Comparison of ENCODE assay signal across 10 cellular contexts in the genomic region with DNA sequence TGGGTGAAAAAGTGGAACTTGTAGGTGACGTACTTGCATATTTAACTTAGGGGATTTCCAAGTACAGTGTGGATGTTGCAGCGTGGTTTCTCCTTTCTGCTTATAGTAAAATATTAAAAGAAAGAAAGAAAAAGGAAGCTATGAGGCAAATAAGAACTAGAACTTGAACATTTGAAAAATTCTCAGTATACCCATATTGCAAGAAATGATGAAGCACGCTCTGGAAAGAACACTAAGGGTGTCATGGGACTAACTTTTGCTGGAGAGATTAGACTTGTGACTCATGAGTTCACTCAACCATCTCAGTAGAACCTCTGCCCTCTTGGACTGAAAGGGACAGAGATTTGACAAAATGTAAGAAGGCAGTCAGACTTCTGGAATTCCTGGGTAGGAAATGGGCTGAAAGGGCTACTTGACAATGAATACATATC.
DNase-seq lines count a peak whose midpoint lies in the region; ATAC-seq and TF ChIP-seq lines count a peak whose summit lies in the region.
"Had no signal": no experiment of that assay in that cellular context is flagged by ENCODE, and none has a peak within 500 bp of the region (broad histone marks: within the 10 kb centered on the region; RNA-seq: fewer than 3 reads in every experiment).

No MANE protein-coding gene starts in this region.

- H3K79me2 ChIP-seq in MM.1S (ENCODE audit: low read length): no peaks in the 10 kb centered on the region

- H4K91ac ChIP-seq in neuronal stem cell (ENCODE audit: low read depth, low read length, poor library complexity): no peak overlapping the region

- H3K27me3 ChIP-seq in MM.1S (replicated peaks; ENCODE audit: insufficient read depth, low read length) (no peaks in the 10 kb centered on the region), neuronal stem cell (ENCODE audit: control insufficient read depth in 3 of 3, insufficient read depth in 3 of 3, low read depth in 1 of 3, low read length in 3 of 3) (no peaks in the 10 kb centered on the region), lower lobe of right lung (ENCODE audit: low read depth) (no peaks in the 10 kb centered on the region)

- no peak overlapping the region for H2BK120ac ChIP-seq in neuronal stem cell (ENCODE audit: low read depth, low read length)

- intact Hi-C loops in activated CD8-positive, alpha-beta T cell treated with anti-CD3 and anti-CD28 coated beads for 36 hours (cut with micrococcal nuclease): no loop called here
- intact Hi-C loops in lower lobe of right lung (cut with DNase I): no loop called here

- no peaks in the 10 kb centered on the region for H3K79me1 ChIP-seq in neuronal stem cell (ENCODE audit: low read depth, low read length)

- peak; percentile 94 for ATAC-seq in GM19035 (IDR thresholded peaks at IDR 0.05; ENCODE audit: unreplicated experiment)
- ATAC-seq in HG02852 (IDR thresholded peaks at IDR 0.05; ENCODE audit: unreplicated experiment): peak; percentile 90
- no peak for ATAC-seq in naive thymus-derived CD8-positive, alpha-beta T cell
- ATAC-seq in activated CD8-positive, alpha-beta T cell treated with anti-CD3 and anti-CD28 coated beads for 36 hours: no peak
- no peak for ATAC-seq in lower lobe of right lung

- H4K8ac ChIP-seq in neuronal stem cell (ENCODE audit: low read depth, low read length): no peak overlapping the region

- CTCF ChIA-PET in activated CD8-positive, alpha-beta T cell treated with anti-CD3 and anti-CD28 coated beads for 36 hours (lab: Charles Lee): no interaction called here

- H4K20me1 ChIP-seq in MM.1S (ENCODE audit: insufficient read depth, low read length): no peaks in the 10 kb centered on the region

- H3K27me3 Mint-ChIP-seq in naive thymus-derived CD8-positive, alpha-beta T cell: no peaks in the 10 kb centered on the region
- no peaks in the 10 kb centered on the region for H3K27me3 Mint-ChIP-seq in activated CD8-positive, alpha-beta T cell treated with anti-CD3 and anti-CD28 coated beads for 36 hours

- H2BK15ac ChIP-seq in neuronal stem cell (ENCODE audit: low read length): no peak overlapping the region

- H3K4me1 Mint-ChIP-seq in naive thymus-derived CD8-positive, alpha-beta T cell: no peaks in the 10 kb centered on the region
- H3K4me1 Mint-ChIP-seq in activated CD8-positive, alpha-beta T cell treated with anti-CD3 and anti-CD28 coated beads for 36 hours (ENCODE audit: low read depth): no peaks in the 10 kb centered on the region

- H3K9ac ChIP-seq in MM.1S (ENCODE audit: low read length): peak overlapping the region; percentile 51
- no peak overlapping the region for H3K9ac ChIP-seq in neuronal stem cell (ENCODE audit: low read depth, low read length, poor library complexity)

- H2AFZ ChIP-seq in MM.1S (ENCODE audit: low read length): peak overlapping the region; percentile 59
- peak overlapping the region; percentile 23 for H2AFZ ChIP-seq in neuronal stem cell (ENCODE audit: low read length)

- no peak overlapping the region for H3K4me3 Mint-ChIP-seq in naive thymus-derived CD8-positive, alpha-beta T cell
- H3K4me3 Mint-ChIP-seq in activated CD8-positive, alpha-beta T cell treated with anti-CD3 and anti-CD28 coated beads for 36 hours: no peak overlapping the region

- peak overlapping the region; percentile 94 for H3K27ac ChIP-seq in MM.1S (ENCODE audit: low read length)
- no peak overlapping the region for H3K27ac ChIP-seq in neuronal stem cell (replicated peaks; ENCODE audit: low read length)
- H3K27ac ChIP-seq in lower lobe of right lung: no peak overlapping the region
- H3K27ac ChIP-seq: left ventricle myocardium inferior had no signal

- H3K36me3 ChIP-seq in MM.1S (replicated peaks; ENCODE audit: insufficient read depth, low read length) (no peaks in the 10 kb centered on the region), neuronal stem cell (replicated peaks in 1 of 2; ENCODE audit: control insufficient read depth in 2 of 2, insufficient read depth in 2 of 2, low read length in 2 of 2) (no peaks in the 10 kb centered on the region), lower lobe of right lung (no peaks in the 10 kb centered on the region)
- H3K36me3 ChIP-seq: left ventricle myocardium inferior had no signal

- H3K4me2 ChIP-seq in MM.1S (ENCODE audit: low read depth, low read length): peak overlapping the region; percentile 61
- no peak overlapping the region for H3K4me2 ChIP-seq in neuronal stem cell (ENCODE audit: insufficient read depth, low read length, poor library complexity, severe bottlenecking)

- WGBS in neuronal stem cell (ENCODE audit: extremely low coverage in 2 of 2, insufficient read length in 2 of 2, insufficient replicate concordance in 1 of 2), 2 donors: no CpG with 5 or more reads among the region's 3 CpGs

- H3K4me3 ChIP-seq in MM.1S (ENCODE audit: low read length) (peak overlapping the region; percentile 28; the same call in 1 of the 2 replicates), neuronal stem cell (ENCODE audit: low read length in 2 of 2) (no peak overlapping the region), lower lobe of right lung (no peak overlapping the region)
- H3K4me3 ChIP-seq: left ventricle myocardium inferior had no signal

- H3K4me1 ChIP-seq in MM.1S (ENCODE audit: low read length) (peaks cover 35% of the 10 kb centered on the region), neuronal stem cell (ENCODE audit: control insufficient read depth in 2 of 2, insufficient read depth in 1 of 2, low read depth in 1 of 2, low read length in 2 of 2) (no peaks in the 10 kb centered on the region), lower lobe of right lung (no peaks in the 10 kb centered on the region)
- H3K4me1 ChIP-seq: left ventricle myocardium inferior had no signal

- peaks cover 0 to 24% (median 0%) of the 10 kb centered on the region in 9 donors for H3K9me3 Mint-ChIP-seq in naive thymus-derived CD8-positive, alpha-beta T cell
- H3K9me3 Mint-ChIP-seq in activated CD8-positive, alpha-beta T cell treated with anti-CD3 and anti-CD28 coated beads for 36 hours: peaks cover 3% of the 10 kb centered on the region

- H2BK12ac ChIP-seq in neuronal stem cell (ENCODE audit: low read length): no peak overlapping the region

- H3K23ac ChIP-seq in neuronal stem cell (ENCODE audit: low read depth, low read length, poor library complexity): no peak overlapping the region

- POLR2A ChIA-PET in naive thymus-derived CD8-positive, alpha-beta T cell (lab: Charles Lee): no interaction called here
- POLR2A ChIA-PET in activated CD8-positive, alpha-beta T cell treated with anti-CD3 and anti-CD28 coated beads for 36 hours (lab: Charles Lee): no interaction called here

- DNase-seq in MM.1S (peak; percentile 62), neuronal stem cell (ENCODE audit: low spot score) (no peak), lower lobe of right lung (no peak)
- DNase-seq in naive thymus-derived CD8-positive, alpha-beta T cell: no peak
- no peak for DNase-seq in activated CD8-positive, alpha-beta T cell treated with anti-CD3 and anti-CD28 coated beads for 36 hours
- no peak for DNase-seq in activated CD4-positive, alpha-beta T cell treated with anti-CD3 and anti-CD28 coated beads, Interleukin-2, amount 50 U/mL, for 48 hours
- DNase-seq: left ventricle myocardium inferior, NCI-H187 had no signal

- peaks cover 21% of the 10 kb centered on the region for H3F3A ChIP-seq in MM.1S (ENCODE audit: insufficient read depth, low read length)

- no peaks in the 10 kb centered on the region for H3K9me2 ChIP-seq in MM.1S (replicated peaks; ENCODE audit: insufficient read depth, low read length)

- no peak for TF ChIP-seq CTCF in MM.1S (IDR thresholded peaks at IDR 0.05; ENCODE audit: low read length)
- no peak for TF ChIP-seq CTCF in activated CD8-positive, alpha-beta T cell treated with anti-CD3 and anti-CD28 coated beads for 36 hours (IDR thresholded peaks at IDR 0.05)
- no peak for TF ChIP-seq CTCF in lower lobe of right lung (IDR thresholded peaks at IDR 0.05)

- no peak overlapping the region for H3K27ac Mint-ChIP-seq in naive thymus-derived CD8-positive, alpha-beta T cell
- no peak overlapping the region for H3K27ac Mint-ChIP-seq in activated CD8-positive, alpha-beta T cell treated with anti-CD3 and anti-CD28 coated beads for 36 hours

- H3K9me3 ChIP-seq in MM.1S (replicated peaks; ENCODE audit: insufficient read depth, low read length): no peaks in the 10 kb centered on the region
- no peaks in the 10 kb centered on the region for H3K9me3 ChIP-seq in neuronal stem cell (replicated peaks in 1 of 2; ENCODE audit: control insufficient read depth in 2 of 2, insufficient read depth in 1 of 2, low read depth in 1 of 2, low read length in 2 of 2)
- no peaks in the 10 kb centered on the region for H3K9me3 ChIP-seq in lower lobe of right lung
- H3K9me3 ChIP-seq: left ventricle myocardium inferior had no signal

- no peak overlapping the region for H3K4ac ChIP-seq in neuronal stem cell (ENCODE audit: low read length)

- H2BK5ac ChIP-seq in neuronal stem cell (ENCODE audit: low read length): no peak overlapping the region

- H3K36me3 Mint-ChIP-seq in naive thymus-derived CD8-positive, alpha-beta T cell: no peaks in the 10 kb centered on the region
- no peaks in the 10 kb centered on the region for H3K36me3 Mint-ChIP-seq in activated CD8-positive, alpha-beta T cell treated with anti-CD3 and anti-CD28 coated beads for 36 hours (ENCODE audit: low read depth)

- no peak overlapping the region for H3K18ac ChIP-seq in neuronal stem cell (ENCODE audit: low read length)

- no peak overlapping the region for H3K14ac ChIP-seq in neuronal stem cell (ENCODE audit: low read length)

- H2AK5ac ChIP-seq in neuronal stem cell (ENCODE audit: low read depth, low read length): no peak overlapping the region

Comparison
In these comparisons a context has a peak if more than half of its experiments do, and no peak if none do; other contexts are left out.
1. ATAC-seq: peak in GM19035 (single experiment) and HG02852 (single experiment); none in naive thymus-derived CD8-positive, alpha-beta T cell (0 of 2), activated CD8-positive, alpha-beta T cell treated with anti-CD3 and anti-CD28 coated beads for 36 hours (single experiment) and lower lobe of right lung (0 of 2).